Comparison of ENCODE assay signal across 11 cellular contexts in genomic region chr5:6631441-6631840, GRCh38. TPM values are rescaled to one million over a fixed set of nuclear protein-coding genes. Genes with fewer than 3 reads are reported as not detected.
DNase-seq lines count a peak whose midpoint lies in the region; ATAC-seq and TF ChIP-seq lines count a peak whose summit lies in the region.
"Had no signal": no experiment of that assay in that cellular context is flagged by ENCODE, and none has a peak within 500 bp of the region (broad histone marks: within the 10 kb centered on the region; RNA-seq: fewer than 3 reads in every experiment).

No MANE protein-coding gene starts in this region.

- no peak for DNase-seq in activated naive CD4-positive, alpha-beta T cell treated with anti-CD3 and anti-CD28 coated beads for 36 hours
- no peak for DNase-seq in activated naive CD4-positive, alpha-beta T cell treated with Interleukin-2 at 50 U/mL for 16 hours
- DNase-seq in T-helper 2 cell treated with Interferon-gamma antibody and Interleukin-4, amounts not matched to agents 5 μg/mL and 100 μg/mL, for 36 hours (ENCODE audit: low spot score), result no peak
- DNase-seq in fibroblast of mammary gland (ENCODE audit: low read depth), result peak; percentile 27
- DNase-seq in NK-92 (lab: John Stamatoyannopoulos, UW; ENCODE audit: unreplicated experiment), result no peak
- no peak for DNase-seq in adrenal gland
- DNase-seq: hippocampal formation; NCI-H1694; stimulated activated CD4-positive, alpha-beta T cell treated with anti-CD3 and anti-CD28 coated beads, Interleukin-2, amount 100 ng/mL, for 48 hours had no signal

- no peaks in the 10 kb centered on the region for H3K27me3 ChIP-seq in stomach smooth muscle (ENCODE audit: control insufficient read depth in 1 of 2, insufficient read depth in 2 of 2, low read length in 2 of 2)
- H3K27me3 ChIP-seq in adrenal gland, result no peaks in the 10 kb centered on the region

- TF ChIP-seq CTCF in fibroblast of mammary gland (conservative IDR thresholded peaks at IDR 0.05; ENCODE audit: control insufficient read depth, insufficient read depth, low read depth, low read length) (no peak), adrenal gland (IDR thresholded peaks at IDR 0.05) (no peak)

- H3K36me3 Mint-ChIP-seq in activated naive CD4-positive, alpha-beta T cell treated with anti-CD3 and anti-CD28 coated beads for 36 hours (ENCODE audit: low read depth), result peaks cover 39% of the 10 kb centered on the region
- peaks cover 52% of the 10 kb centered on the region for H3K36me3 Mint-ChIP-seq in T-helper 2 cell treated with Interferon-gamma antibody and Interleukin-4, amounts not matched to agents 5 μg/mL and 100 μg/mL, for 36 hours (ENCODE audit: low read depth)

- ATAC-seq in HG03565 (IDR thresholded peaks at IDR 0.05; ENCODE audit: unreplicated experiment), result no peak

- intact Hi-C loops in activated naive CD4-positive, alpha-beta T cell treated with anti-CD3 and anti-CD28 coated beads for 36 hours (cut with micrococcal nuclease), result loop anchor here (5.0 kb wide), 1 partner anchor 1679 kb away; no protein-coding TSS in a partner anchor
- intact Hi-C loops in adrenal gland (cut with DNase I), result loop anchor here (10.0 kb wide), 2 partner anchors 83 to 113 kb away; partner anchors contain the start of gene TENT4A (in 1 of the 2)

- H3K27me3 Mint-ChIP-seq in activated naive CD4-positive, alpha-beta T cell treated with anti-CD3 and anti-CD28 coated beads for 36 hours (ENCODE audit: low read depth), result no peaks in the 10 kb centered on the region
- H3K27me3 Mint-ChIP-seq in T-helper 2 cell treated with Interferon-gamma antibody and Interleukin-4, amounts not matched to agents 5 μg/mL and 100 μg/mL, for 36 hours (ENCODE audit: low read depth), result no peaks in the 10 kb centered on the region

- H3K4me3 ChIP-seq in fibroblast of mammary gland (ENCODE audit: control insufficient read depth, low read depth, low read length), result peak overlapping the region; percentile 94
- H3K4me3 ChIP-seq in stomach smooth muscle (ENCODE audit: low read length in 2 of 2), result peak overlapping the region; percentile 92
- H3K4me3 ChIP-seq in adrenal gland, result no peak overlapping the region

- H3K36me3 ChIP-seq in stomach smooth muscle (ENCODE audit: control insufficient read depth in 2 of 2, insufficient read depth in 2 of 2, low read length in 2 of 2), result peaks cover 3 to 17% of the 10 kb centered on the region in 2 donors
- peaks cover 0 to 25% of the 10 kb centered on the region in 2 donors for H3K36me3 ChIP-seq in adrenal gland (replicated peaks in 1 of 2)

- TF ChIP-seq POLR2A in adrenal gland (IDR thresholded peaks at IDR 0.05), result no peak

- CTCF ChIA-PET in activated naive CD4-positive, alpha-beta T cell treated with anti-CD3 and anti-CD28 coated beads for 36 hours (lab: Charles Lee), result interaction anchor here (1.3 kb wide), 1 partner anchor 114 kb away, joined by 5 read pairs; no protein-coding TSS in a partner anchor

- no peak overlapping the region for H3K27ac ChIP-seq in stomach smooth muscle (ENCODE audit: low read length)
- H3K27ac ChIP-seq in adrenal gland, result no peak overlapping the region

- H3K9me3 Mint-ChIP-seq in activated naive CD4-positive, alpha-beta T cell treated with anti-CD3 and anti-CD28 coated beads for 36 hours, result no peaks in the 10 kb centered on the region
- H3K9me3 Mint-ChIP-seq in T-helper 2 cell treated with Interferon-gamma antibody and Interleukin-4, amounts not matched to agents 5 μg/mL and 100 μg/mL, for 36 hours, result no peaks in the 10 kb centered on the region

- H3K9ac ChIP-seq in stomach smooth muscle (ENCODE audit: low read length in 2 of 2), result peak overlapping the region in 1 of 2 donors; percentile 90

- H3K27ac Mint-ChIP-seq in activated naive CD4-positive, alpha-beta T cell treated with anti-CD3 and anti-CD28 coated beads for 36 hours, result peak overlapping the region; percentile 30
- peak overlapping the region; percentile 14 for H3K27ac Mint-ChIP-seq in T-helper 2 cell treated with Interferon-gamma antibody and Interleukin-4, amounts not matched to agents 5 μg/mL and 100 μg/mL, for 36 hours

- H3K9me3 ChIP-seq in stomach smooth muscle (ENCODE audit: control insufficient read depth in 2 of 2, low read length in 2 of 2), result no peaks in the 10 kb centered on the region
- no peaks in the 10 kb centered on the region for H3K9me3 ChIP-seq in adrenal gland (replicated peaks in 1 of 3)

- WGBS in adrenal gland, 4 donors, result 87 to 94% (median 92%) methylated on average over 4 of the region's 4 CpGs

- H3K4me1 ChIP-seq in stomach smooth muscle (ENCODE audit: control insufficient read depth, insufficient read depth, low read length) (peaks cover 33% of the 10 kb centered on the region), adrenal gland (replicated peaks in 1 of 2) (peaks cover 6 to 24% of the 10 kb centered on the region in 2 donors)

- peaks cover 42% of the 10 kb centered on the region for H3K4me1 Mint-ChIP-seq in activated naive CD4-positive, alpha-beta T cell treated with anti-CD3 and anti-CD28 coated beads for 36 hours (ENCODE audit: low read depth)
- H3K4me1 Mint-ChIP-seq in T-helper 2 cell treated with Interferon-gamma antibody and Interleukin-4, amounts not matched to agents 5 μg/mL and 100 μg/mL, for 36 hours (ENCODE audit: low read depth), result peaks cover 25% of the 10 kb centered on the region

- peak overlapping the region; percentile 93 for H3K4me3 Mint-ChIP-seq in activated naive CD4-positive, alpha-beta T cell treated with anti-CD3 and anti-CD28 coated beads for 36 hours
- peak overlapping the region; percentile 96 for H3K4me3 Mint-ChIP-seq in T-helper 2 cell treated with Interferon-gamma antibody and Interleukin-4, amounts not matched to agents 5 μg/mL and 100 μg/mL, for 36 hours

RNA-seq across cellular contexts. Expression of gene NSUN2, which starts 1.4 kb away (rescaled TPM):
- total RNA-seq in activated naive CD4-positive, alpha-beta T cell treated with anti-CD3 and anti-CD28 coated beads for 36 hours, result 10 to 100 TPM; 59.0 to 60.5 TPM
- 10 to 100 TPM; 21.3 to 44.1 (median 34.7) TPM for total RNA-seq in adrenal gland
- polyA plus RNA-seq in adrenal gland, result 10 to 100 TPM; 40.8 to 66.8 (median 59.9) TPM

RNA-seq across cellular contexts. Expression of gene SRD5A1, which starts 1.8 kb away (rescaled TPM):
- 1 to 10 TPM; 5.2 to 5.4 TPM for total RNA-seq in activated naive CD4-positive, alpha-beta T cell treated with anti-CD3 and anti-CD28 coated beads for 36 hours
- 10 to 100 TPM in 3 of 8 donors, 1 to 10 TPM in 5; 1.9 to 15.0 (median 9.4) TPM for total RNA-seq in adrenal gland
- 1 to 10 TPM; 1.6 to 3.7 (median 1.7) TPM for polyA plus RNA-seq in adrenal gland

Comparison
In these comparisons a context has a peak if more than half of its experiments do, and no peak if none do; other contexts are left out.
1. H3K4me3 ChIP-seq: peak in fibroblast of mammary gland (single experiment) and stomach smooth muscle (2 of 2); none in adrenal gland (0 of 4).